In the genomic region with DNA sequence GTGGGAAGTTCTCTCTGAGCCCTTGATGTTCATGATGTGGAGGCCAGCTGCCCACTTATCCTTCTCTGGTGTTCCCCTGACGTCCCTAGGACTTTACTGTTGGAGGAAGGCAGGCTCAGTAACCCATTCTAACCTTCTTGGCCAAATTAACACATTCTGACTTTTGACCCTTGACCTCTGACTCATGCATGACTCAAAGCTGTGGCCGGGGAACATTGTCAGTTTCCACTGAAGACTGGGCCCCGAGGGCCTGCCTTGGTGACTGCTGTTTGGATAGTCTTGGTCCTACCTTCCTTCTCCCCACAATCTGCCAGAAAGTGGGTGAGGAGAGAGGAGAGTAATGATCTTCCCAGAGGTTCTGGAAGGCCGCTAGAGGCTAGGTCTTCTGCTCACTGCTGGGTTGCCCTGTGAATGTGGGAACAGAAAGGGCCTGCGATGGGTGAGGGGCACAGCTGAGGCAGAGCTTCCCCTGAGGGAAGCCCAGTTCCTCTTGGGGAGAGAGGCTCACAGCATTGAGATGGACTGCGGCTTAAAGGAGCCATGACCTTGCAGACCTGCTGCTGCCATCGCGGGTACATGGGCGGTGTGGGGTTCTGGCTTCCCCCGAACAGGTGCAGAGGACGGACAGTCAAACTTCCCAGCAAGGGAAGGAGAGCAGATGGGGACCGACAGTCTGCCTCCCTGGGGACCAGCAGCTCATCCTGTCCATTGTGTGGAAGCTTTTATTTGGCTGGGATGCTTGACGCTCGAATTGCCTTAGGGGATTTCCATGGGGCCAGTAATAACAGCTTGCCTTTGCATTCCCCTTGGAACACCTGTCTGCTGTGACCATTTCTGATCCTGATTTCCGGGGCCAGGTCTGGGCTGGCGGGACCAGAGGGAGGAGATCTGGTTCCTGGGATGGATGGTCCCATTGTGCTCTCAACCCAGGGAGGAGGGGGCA, we compare ENCODE assay signal across 9 cellular contexts. TPM values are rescaled to one million over a fixed set of nuclear protein-coding genes. Genes with fewer than 3 reads are reported as not detected.
A peak's percentile ranks its signal among the peaks of the same experiment; 100 is the strongest.
DNase-seq lines count a peak whose midpoint lies in the region; ATAC-seq and TF ChIP-seq lines count a peak whose summit lies in the region.
"Had no signal": no experiment of that assay in that cellular context is flagged by ENCODE, and none has a peak within 500 bp of the region (broad histone marks: within the 10 kb centered on the region; RNA-seq: fewer than 3 reads in every experiment).

No MANE protein-coding gene starts in this region.

- H3K36me3 Mint-ChIP-seq in CD4-positive, alpha-beta T cell (ENCODE audit: low read depth) = no peaks in the 10 kb centered on the region

- intact Hi-C loops in CD4-positive, alpha-beta T cell (cut with DNase I, micrococcal nuclease) = no loop called here

- no peaks in the 10 kb centered on the region for H3K27me3 Mint-ChIP-seq in CD4-positive, alpha-beta T cell

- ATAC-seq in HG02970 (IDR thresholded peaks at IDR 0.05; ENCODE audit: low FRiP score, unreplicated experiment) = no peak
- ATAC-seq in CD4-positive, alpha-beta T cell (ENCODE audit: poor library complexity) = no peak

- H3K4me3 ChIP-seq in HEK293 (ENCODE audit: low read depth, low read length) (no peak overlapping the region), fibroblast of villous mesenchyme (ENCODE audit: low read depth, low read length) (no peak overlapping the region)
- H3K4me3 ChIP-seq: SJSA1 had no signal

- H3K9me3 ChIP-seq in HEK293 (ENCODE audit: control insufficient read depth, insufficient read depth, low read depth, low read length) = no peaks in the 10 kb centered on the region
- no peaks in the 10 kb centered on the region for H3K9me3 ChIP-seq in CD4-positive, alpha-beta T cell (ENCODE audit: control insufficient read depth, low read length)
- H3K9me3 ChIP-seq: SJSA1 had no signal

- POLR2A ChIA-PET in HEK293 (lab: Yijun Ruan, JAX) = no interaction called here
- POLR2A ChIA-PET in CD4-positive, alpha-beta T cell (lab: Charles Lee) = no interaction called here

- H3K9me3 Mint-ChIP-seq in CD4-positive, alpha-beta T cell = no peaks in the 10 kb centered on the region

- H3K27ac ChIP-seq in HEK293 (ENCODE audit: extremely low read depth, low read depth, low read length) = no peak overlapping the region
- no peak overlapping the region for H3K27ac ChIP-seq in CD4-positive, alpha-beta T cell (ENCODE audit: low read depth, low read length)
- H3K27ac ChIP-seq: SJSA1 had no signal

- H3K4me1 ChIP-seq in HEK293 (ENCODE audit: control insufficient read depth, insufficient read depth, low read length) = peaks cover 3% of the 10 kb centered on the region; the same call in 1 of the 2 replicates

- no peak overlapping the region for H3K27ac Mint-ChIP-seq in CD4-positive, alpha-beta T cell

- CTCF ChIA-PET in HEK293 (lab: Yijun Ruan, JAX) = no interaction called here
- CTCF ChIA-PET in CD4-positive, alpha-beta T cell (lab: Charles Lee) = no interaction called here

- H3K36me3 ChIP-seq in HEK293 (ENCODE audit: control insufficient read depth in 2 of 2, insufficient read depth in 1 of 2, low read length in 2 of 2) = no peaks in the 10 kb centered on the region
- H3K36me3 ChIP-seq: SJSA1 had no signal

- no peaks in the 10 kb centered on the region for H3K27me3 ChIP-seq in CD4-positive, alpha-beta T cell (ENCODE audit: control insufficient read depth, insufficient read depth, low read length)
- H3K27me3 ChIP-seq: SJSA1 had no signal

- peak; percentile 67 for DNase-seq in AG08396 (ENCODE audit: low spot score)
- peak; percentile 43 for DNase-seq in OCI-M1 (lab: John Stamatoyannopoulos, UW)
- DNase-seq in fibroblast of villous mesenchyme (ENCODE audit: low read depth) = peak; percentile 85
- DNase-seq in C1 segment of cervical spinal cord (lab: John Stamatoyannopoulos, UW) = no peak
- no peak for DNase-seq in CD4-positive, alpha-beta T cell
- DNase-seq in NCI-H2227 (lab: John Stamatoyannopoulos, UW; ENCODE audit: unreplicated experiment) = no peak

- no peak overlapping the region for H3K4me3 Mint-ChIP-seq in CD4-positive, alpha-beta T cell

- no peak for TF ChIP-seq CTCF in HEK293 (tag by site-specific recombination; IDR thresholded peaks at IDR 0.05)
- TF ChIP-seq CTCF in fibroblast of villous mesenchyme (IDR thresholded peaks at IDR 0.05; ENCODE audit: insufficient read depth, low read depth, low read length) = no peak
- TF ChIP-seq CTCF in CD4-positive, alpha-beta T cell (IDR thresholded peaks at IDR 0.05) = no peak

- H3K4me1 Mint-ChIP-seq in CD4-positive, alpha-beta T cell (ENCODE audit: low read depth) = no peaks in the 10 kb centered on the region

TF ChIP-seq in HEK293, 187 proteins besides CTCF, POLR2A, EP300 and RAD21:
- peak; percentile 43; the same call in 1 of the 2 replicates for TF ChIP-seq ZFHX2 (tag by site-specific recombination; conservative IDR thresholded peaks at IDR 0.05)
- TF ChIP-seq KLF16 (tag by site-specific recombination; IDR thresholded peaks at IDR 0.05) = no peak
- no peak for TF ChIP-seq ZSCAN23 (tag by site-specific recombination; IDR thresholded peaks at IDR 0.05)
- peak; percentile 32; the same call in 1 of the 2 replicates for TF ChIP-seq EGR2 (tag by site-specific recombination; IDR thresholded peaks at IDR 0.05; ENCODE audit: low read depth)

RNA-seq across cellular contexts. Expression of a gene that starts 43.8 kb away (rescaled TPM):
- 0.86 and 1.6 TPM in 2 replicates for total RNA-seq in fibroblast of villous mesenchyme
- total RNA-seq in CD4-positive, alpha-beta T cell = not detected

Comparison
In these comparisons a context has a peak if more than half of its experiments do, and no peak if none do; other contexts are left out.
1. DNase-seq: peak in AG08396 (single experiment), OCI-M1 (single experiment) and fibroblast of villous mesenchyme (single experiment); none in C1 segment of cervical spinal cord (0 of 14), CD4-positive, alpha-beta T cell (0 of 10) and NCI-H2227 (single experiment).